Comparison of ENCODE assay signal across 1 cellular context in the genomic region with DNA sequence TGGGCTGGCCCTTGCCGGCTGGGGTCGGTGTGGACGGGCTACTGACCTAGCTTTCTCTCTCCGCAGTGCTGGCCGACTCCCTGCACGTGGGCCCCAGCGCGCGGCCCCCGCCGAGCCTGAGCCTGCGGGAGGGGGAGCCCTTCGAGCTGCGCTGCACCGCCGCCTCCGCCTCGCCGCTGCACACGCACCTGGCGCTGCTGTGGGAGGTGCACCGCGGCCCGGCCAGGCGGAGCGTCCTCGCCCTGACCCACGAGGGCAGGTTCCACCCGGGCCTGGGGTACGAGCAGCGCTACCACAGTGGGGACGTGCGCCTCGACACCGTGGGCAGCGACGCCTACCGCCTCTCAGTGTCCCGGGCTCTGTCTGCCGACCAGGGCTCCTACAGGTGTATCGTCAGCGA.
A peak's percentile ranks its signal among the peaks of the same experiment; 100 is the strongest.
TF ChIP-seq lines count a peak whose summit lies in the region.

No MANE protein-coding gene starts in this region.

TF ChIP-seq in K562, 482 proteins besides CTCF, POLR2A, EP300 and RAD21:
- TF ChIP-seq ZNF589 (CRISPR knock-in tag; IDR thresholded peaks at IDR 0.05; ENCODE audit: low read depth): no peak
- TF ChIP-seq, protein P1, sequence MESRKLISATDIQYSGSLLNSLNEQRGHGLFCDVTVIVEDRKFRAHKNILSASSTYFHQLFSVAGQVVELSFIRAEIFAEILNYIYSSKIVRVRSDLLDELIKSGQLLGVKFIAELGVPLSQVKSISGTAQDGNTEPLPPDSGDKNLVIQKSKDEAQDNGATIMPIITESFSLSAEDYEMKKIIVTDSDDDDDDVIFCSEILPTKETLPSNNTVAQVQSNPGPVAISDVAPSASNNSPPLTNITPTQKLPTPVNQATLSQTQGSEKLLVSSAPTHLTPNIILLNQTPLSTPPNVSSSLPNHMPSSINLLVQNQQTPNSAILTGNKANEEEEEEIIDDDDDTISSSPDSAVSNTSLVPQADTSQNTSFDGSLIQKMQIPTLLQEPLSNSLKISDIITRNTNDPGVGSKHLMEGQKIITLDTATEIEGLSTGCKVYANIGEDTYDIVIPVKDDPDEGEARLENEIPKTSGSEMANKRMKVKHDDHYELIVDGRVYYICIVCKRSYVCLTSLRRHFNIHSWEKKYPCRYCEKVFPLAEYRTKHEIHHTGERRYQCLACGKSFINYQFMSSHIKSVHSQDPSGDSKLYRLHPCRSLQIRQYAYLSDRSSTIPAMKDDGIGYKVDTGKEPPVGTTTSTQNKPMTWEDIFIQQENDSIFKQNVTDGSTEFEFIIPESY (CRISPR knock-in tag; IDR thresholded peaks at IDR 0.05): peak; percentile 81
